Comparison of ENCODE assay signal across 2 cellular contexts in genomic region chr17:35708951-35709350, GRCh38.
TF ChIP-seq lines count a peak whose summit lies in the region.

No MANE protein-coding gene starts in this region.

TF ChIP-seq in GM12878, 131 proteins besides CTCF, POLR2A, EP300 and RAD21:
- no peak for TF ChIP-seq BCLAF1 (IDR thresholded peaks at IDR 0.05)
- TF ChIP-seq, protein P1, sequence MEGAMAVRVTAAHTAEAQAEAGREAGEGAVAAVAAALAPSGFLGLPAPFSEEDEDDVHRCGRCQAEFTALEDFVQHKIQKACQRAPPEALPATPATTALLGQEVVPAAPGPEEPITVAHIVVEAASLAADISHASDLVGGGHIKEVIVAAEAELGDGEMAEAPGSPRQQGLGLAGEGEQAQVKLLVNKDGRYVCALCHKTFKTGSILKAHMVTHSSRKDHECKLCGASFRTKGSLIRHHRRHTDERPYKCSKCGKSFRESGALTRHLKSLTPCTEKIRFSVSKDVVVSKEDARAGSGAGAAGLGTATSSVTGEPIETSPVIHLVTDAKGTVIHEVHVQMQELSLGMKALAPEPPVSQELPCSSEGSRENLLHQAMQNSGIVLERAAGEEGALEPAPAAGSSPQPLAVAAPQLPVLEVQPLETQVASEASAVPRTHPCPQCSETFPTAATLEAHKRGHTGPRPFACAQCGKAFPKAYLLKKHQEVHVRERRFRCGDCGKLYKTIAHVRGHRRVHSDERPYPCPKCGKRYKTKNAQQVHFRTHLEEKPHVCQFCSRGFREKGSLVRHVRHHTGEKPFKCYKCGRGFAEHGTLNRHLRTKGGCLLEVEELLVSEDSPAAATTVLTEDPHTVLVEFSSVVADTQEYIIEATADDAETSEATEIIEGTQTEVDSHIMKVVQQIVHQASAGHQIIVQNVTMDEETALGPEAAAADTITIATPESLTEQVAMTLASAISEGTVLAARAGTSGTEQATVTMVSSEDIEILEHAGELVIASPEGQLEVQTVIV (IDR thresholded peaks at IDR 0.05; ENCODE audit: borderline replicate concordance, partially characterized antibody), result no peak
- TF ChIP-seq KDM1A (IDR thresholded peaks at IDR 0.05; ENCODE audit: borderline replicate concordance), result no peak
- TF ChIP-seq, protein P2, sequence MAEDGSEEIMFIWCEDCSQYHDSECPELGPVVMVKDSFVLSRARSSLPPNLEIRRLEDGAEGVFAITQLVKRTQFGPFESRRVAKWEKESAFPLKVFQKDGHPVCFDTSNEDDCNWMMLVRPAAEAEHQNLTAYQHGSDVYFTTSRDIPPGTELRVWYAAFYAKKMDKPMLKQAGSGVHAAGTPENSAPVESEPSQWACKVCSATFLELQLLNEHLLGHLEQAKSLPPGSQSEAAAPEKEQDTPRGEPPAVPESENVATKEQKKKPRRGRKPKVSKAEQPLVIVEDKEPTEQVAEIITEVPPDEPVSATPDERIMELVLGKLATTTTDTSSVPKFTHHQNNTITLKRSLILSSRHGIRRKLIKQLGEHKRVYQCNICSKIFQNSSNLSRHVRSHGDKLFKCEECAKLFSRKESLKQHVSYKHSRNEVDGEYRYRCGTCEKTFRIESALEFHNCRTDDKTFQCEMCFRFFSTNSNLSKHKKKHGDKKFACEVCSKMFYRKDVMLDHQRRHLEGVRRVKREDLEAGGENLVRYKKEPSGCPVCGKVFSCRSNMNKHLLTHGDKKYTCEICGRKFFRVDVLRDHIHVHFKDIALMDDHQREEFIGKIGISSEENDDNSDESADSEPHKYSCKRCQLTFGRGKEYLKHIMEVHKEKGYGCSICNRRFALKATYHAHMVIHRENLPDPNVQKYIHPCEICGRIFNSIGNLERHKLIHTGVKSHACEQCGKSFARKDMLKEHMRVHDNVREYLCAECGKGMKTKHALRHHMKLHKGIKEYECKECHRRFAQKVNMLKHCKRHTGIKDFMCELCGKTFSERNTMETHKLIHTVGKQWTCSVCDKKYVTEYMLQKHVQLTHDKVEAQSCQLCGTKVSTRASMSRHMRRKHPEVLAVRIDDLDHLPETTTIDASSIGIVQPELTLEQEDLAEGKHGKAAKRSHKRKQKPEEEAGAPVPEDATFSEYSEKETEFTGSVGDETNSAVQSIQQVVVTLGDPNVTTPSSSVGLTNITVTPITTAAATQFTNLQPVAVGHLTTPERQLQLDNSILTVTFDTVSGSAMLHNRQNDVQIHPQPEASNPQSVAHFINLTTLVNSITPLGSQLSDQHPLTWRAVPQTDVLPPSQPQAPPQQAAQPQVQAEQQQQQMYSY (CRISPR knock-in tag; IDR thresholded peaks at IDR 0.05), result no peak
- no peak for TF ChIP-seq NR2C2 (IDR thresholded peaks at IDR 0.05; ENCODE audit: borderline replicate concordance, control insufficient read depth, insufficient read length, low read depth)
- no peak for TF ChIP-seq YBX1 (IDR thresholded peaks at IDR 0.05)
- no peak for TF ChIP-seq BACH1 (IDR thresholded peaks at IDR 0.05; ENCODE audit: borderline replicate concordance)
- no peak for TF ChIP-seq EZH2 (IDR thresholded peaks at IDR 0.05; ENCODE audit: borderline replicate concordance, control insufficient read depth, low read depth, low read length)
- TF ChIP-seq RBBP5 (conservative IDR thresholded peaks at IDR 0.05), result no peak
- no peak for TF ChIP-seq KAT2A (conservative IDR thresholded peaks at IDR 0.05; ENCODE audit: control insufficient read depth, low read depth, low read length)
- no peak for TF ChIP-seq SMARCA5 (IDR thresholded peaks at IDR 0.05)
- TF ChIP-seq FOXM1 (IDR thresholded peaks at IDR 0.05; ENCODE audit: low read depth, low read length), result no peak

TF ChIP-seq in GM23338, 12 proteins besides CTCF, POLR2A, EP300 and RAD21:
- TF ChIP-seq JUNB (IDR thresholded peaks at IDR 0.05; ENCODE audit: unreplicated experiment) (no peak), POLR2AphosphoS5 (IDR thresholded peaks at IDR 0.05; ENCODE audit: low read depth) (no peak), STAT1 (IDR thresholded peaks at IDR 0.05; ENCODE audit: unreplicated experiment) (no peak), NANOG (IDR thresholded peaks at IDR 0.05; ENCODE audit: borderline replicate concordance) (no peak), CREB1 (CRISPR knock-in tag; IDR thresholded peaks at IDR 0.05; ENCODE audit: low read depth) (no peak), ZNF114 (CRISPR knock-in tag; IDR thresholded peaks at IDR 0.05) (no peak), REST (IDR thresholded peaks at IDR 0.05; ENCODE audit: unreplicated experiment) (no peak), EZH2 (IDR thresholded peaks at IDR 0.05; ENCODE audit: low read depth, unreplicated experiment) (no peak), EZH2phosphoT487 (IDR thresholded peaks at IDR 0.05; ENCODE audit: unreplicated experiment) (no peak), ZNF331 (CRISPR knock-in tag; IDR thresholded peaks at IDR 0.05; ENCODE audit: low read depth) (no peak)
- TF ChIP-seq, protein P3, sequence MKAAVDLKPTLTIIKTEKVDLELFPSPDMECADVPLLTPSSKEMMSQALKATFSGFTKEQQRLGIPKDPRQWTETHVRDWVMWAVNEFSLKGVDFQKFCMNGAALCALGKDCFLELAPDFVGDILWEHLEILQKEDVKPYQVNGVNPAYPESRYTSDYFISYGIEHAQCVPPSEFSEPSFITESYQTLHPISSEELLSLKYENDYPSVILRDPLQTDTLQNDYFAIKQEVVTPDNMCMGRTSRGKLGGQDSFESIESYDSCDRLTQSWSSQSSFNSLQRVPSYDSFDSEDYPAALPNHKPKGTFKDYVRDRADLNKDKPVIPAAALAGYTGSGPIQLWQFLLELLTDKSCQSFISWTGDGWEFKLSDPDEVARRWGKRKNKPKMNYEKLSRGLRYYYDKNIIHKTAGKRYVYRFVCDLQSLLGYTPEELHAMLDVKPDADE (IDR thresholded peaks at IDR 0.05), result no peak
- TF ChIP-seq, protein P4, sequence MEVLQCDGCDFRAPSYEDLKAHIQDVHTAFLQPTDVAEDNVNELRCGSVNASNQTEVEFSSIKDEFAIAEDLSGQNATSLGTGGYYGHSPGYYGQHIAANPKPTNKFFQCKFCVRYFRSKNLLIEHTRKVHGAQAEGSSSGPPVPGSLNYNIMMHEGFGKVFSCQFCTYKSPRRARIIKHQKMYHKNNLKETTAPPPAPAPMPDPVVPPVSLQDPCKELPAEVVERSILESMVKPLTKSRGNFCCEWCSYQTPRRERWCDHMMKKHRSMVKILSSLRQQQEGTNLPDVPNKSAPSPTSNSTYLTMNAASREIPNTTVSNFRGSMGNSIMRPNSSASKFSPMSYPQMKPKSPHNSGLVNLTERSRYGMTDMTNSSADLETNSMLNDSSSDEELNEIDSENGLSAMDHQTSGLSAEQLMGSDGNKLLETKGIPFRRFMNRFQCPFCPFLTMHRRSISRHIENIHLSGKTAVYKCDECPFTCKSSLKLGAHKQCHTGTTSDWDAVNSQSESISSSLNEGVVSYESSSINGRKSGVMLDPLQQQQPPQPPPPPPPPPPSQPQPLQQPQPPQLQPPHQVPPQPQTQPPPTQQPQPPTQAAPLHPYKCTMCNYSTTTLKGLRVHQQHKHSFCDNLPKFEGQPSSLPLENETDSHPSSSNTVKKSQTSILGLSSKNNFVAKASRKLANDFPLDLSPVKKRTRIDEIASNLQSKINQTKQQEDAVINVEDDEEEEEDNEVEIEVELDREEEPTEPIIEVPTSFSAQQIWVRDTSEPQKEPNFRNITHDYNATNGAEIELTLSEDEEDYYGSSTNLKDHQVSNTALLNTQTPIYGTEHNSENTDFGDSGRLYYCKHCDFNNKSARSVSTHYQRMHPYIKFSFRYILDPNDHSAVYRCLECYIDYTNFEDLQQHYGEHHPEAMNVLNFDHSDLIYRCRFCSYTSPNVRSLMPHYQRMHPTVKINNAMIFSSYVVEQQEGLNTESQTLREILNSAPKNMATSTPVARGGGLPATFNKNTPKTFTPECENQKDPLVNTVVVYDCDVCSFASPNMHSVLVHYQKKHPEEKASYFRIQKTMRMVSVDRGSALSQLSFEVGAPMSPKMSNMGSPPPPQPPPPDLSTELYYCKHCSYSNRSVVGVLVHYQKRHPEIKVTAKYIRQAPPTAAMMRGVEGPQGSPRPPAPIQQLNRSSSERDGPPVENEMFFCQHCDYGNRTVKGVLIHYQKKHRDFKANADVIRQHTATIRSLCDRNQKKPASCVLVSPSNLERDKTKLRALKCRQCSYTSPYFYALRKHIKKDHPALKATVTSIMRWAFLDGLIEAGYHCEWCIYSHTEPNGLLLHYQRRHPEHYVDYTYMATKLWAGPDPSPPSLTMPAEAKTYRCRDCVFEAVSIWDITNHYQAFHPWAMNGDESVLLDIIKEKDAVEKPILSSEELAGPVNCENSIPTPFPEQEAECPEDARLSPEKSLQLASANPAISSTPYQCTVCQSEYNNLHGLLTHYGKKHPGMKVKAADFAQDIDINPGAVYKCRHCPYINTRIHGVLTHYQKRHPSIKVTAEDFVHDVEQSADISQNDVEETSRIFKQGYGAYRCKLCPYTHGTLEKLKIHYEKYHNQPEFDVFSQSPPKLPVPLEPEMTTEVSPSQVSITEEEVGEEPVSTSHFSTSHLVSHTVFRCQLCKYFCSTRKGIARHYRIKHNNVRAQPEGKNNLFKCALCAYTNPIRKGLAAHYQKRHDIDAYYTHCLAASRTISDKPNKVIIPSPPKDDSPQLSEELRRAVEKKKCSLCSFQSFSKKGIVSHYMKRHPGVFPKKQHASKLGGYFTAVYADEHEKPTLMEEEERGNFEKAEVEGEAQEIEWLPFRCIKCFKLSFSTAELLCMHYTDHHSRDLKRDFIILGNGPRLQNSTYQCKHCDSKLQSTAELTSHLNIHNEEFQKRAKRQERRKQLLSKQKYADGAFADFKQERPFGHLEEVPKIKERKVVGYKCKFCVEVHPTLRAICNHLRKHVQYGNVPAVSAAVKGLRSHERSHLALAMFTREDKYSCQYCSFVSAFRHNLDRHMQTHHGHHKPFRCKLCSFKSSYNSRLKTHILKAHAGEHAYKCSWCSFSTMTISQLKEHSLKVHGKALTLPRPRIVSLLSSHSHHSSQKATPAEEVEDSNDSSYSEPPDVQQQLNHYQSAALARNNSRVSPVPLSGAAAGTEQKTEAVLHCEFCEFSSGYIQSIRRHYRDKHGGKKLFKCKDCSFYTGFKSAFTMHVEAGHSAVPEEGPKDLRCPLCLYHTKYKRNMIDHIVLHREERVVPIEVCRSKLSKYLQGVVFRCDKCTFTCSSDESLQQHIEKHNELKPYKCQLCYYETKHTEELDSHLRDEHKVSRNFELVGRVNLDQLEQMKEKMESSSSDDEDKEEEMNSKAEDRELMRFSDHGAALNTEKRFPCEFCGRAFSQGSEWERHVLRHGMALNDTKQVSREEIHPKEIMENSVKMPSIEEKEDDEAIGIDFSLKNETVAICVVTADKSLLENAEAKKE (CRISPR knock-in tag; IDR thresholded peaks at IDR 0.05), result no peak
